Comparison of ENCODE assay signal across 2 cellular contexts in genomic region chr6:32974541-32975308, GRCh38.
TF ChIP-seq lines count a peak whose summit lies in the region.

No MANE protein-coding gene starts in this region.

TF ChIP-seq in HEK293T, 16 proteins besides CTCF, POLR2A, EP300 and RAD21:
- TF ChIP-seq ZNF384 (IDR thresholded peaks at IDR 0.05) (no peak), BHLHE40 (IDR thresholded peaks at IDR 0.05; ENCODE audit: borderline replicate concordance) (no peak), TARDBP (IDR thresholded peaks at IDR 0.05) (0 out of 2 replicates have a peak, but pooled peaks have one; percentile 14)

TF ChIP-seq in K562, 482 proteins besides CTCF, POLR2A, EP300 and RAD21:
- TF ChIP-seq AFF4 (CRISPR knock-in tag; IDR thresholded peaks at IDR 0.05) (peak; percentile 37; the same call in 1 of the 2 replicates), KAT7 (CRISPR knock-in tag; IDR thresholded peaks at IDR 0.05; ENCODE audit: borderline replicate concordance) (0 out of 2 replicates have a peak, but pooled peaks have one; percentile 76), RBFOX2 (IDR thresholded peaks at IDR 0.05; ENCODE audit: low read depth, low read length) (peak; percentile 77), POLR2AphosphoS5 (IDR thresholded peaks at IDR 0.05; ENCODE audit: control insufficient read depth, insufficient read depth, low read depth, low read length) (peak; percentile 22; the same call in 1 of the 2 replicates), HDGF (IDR thresholded peaks at IDR 0.05) (no peak), ZNF764 (CRISPR knock-in tag; IDR thresholded peaks at IDR 0.05; ENCODE audit: low read depth) (no peak), EGR1 (conservative IDR thresholded peaks at IDR 0.05) (peak; percentile 23; the same call in 1 of the 2 replicates), ETV6 (IDR thresholded peaks at IDR 0.05; ENCODE audit: borderline replicate concordance in 1 of 2, low read depth in 2 of 2, low read length in 1 of 2) (no peak), ETV6 (CRISPR knock-in tag; IDR thresholded peaks at IDR 0.05; ENCODE audit: borderline replicate concordance) (0 out of 2 replicates have a peak, but pooled peaks have one; percentile 21), SAP30 (IDR thresholded peaks at IDR 0.05; ENCODE audit: borderline replicate concordance, insufficient read depth, low read depth, low read length, poor library complexity, severe bottlenecking) (peak; percentile 47), ZZZ3 (IDR thresholded peaks at IDR 0.05) (no peak), POLR2G (IDR thresholded peaks at IDR 0.05; ENCODE audit: low read depth, low read length) (peak; percentile 5; the same call in 1 of the 2 replicates), SIN3A (IDR thresholded peaks at IDR 0.05; ENCODE audit: borderline replicate concordance in 2 of 2, control insufficient read depth in 1 of 2, low read depth in 2 of 2, low read length in 2 of 2) (peak in 1 of 2 experiments; percentile 11; a peak in 1 of 4 replicates), MEF2D (tag; conservative IDR thresholded peaks at IDR 0.05; ENCODE audit: low read depth) (no peak), GATA2 (CRISPR knock-in tag; IDR thresholded peaks at IDR 0.05) (no peak), POLR2AphosphoS2 (IDR thresholded peaks at IDR 0.05; ENCODE audit: low read length) (no peak), PHF8 (IDR thresholded peaks at IDR 0.05; ENCODE audit: borderline replicate concordance, low read length) (0 out of 2 replicates have a peak, but pooled peaks have one; percentile 7), PTBP1 (IDR thresholded peaks at IDR 0.05; ENCODE audit: low read depth, low read length) (no peak)
- TF ChIP-seq, protein P1, sequence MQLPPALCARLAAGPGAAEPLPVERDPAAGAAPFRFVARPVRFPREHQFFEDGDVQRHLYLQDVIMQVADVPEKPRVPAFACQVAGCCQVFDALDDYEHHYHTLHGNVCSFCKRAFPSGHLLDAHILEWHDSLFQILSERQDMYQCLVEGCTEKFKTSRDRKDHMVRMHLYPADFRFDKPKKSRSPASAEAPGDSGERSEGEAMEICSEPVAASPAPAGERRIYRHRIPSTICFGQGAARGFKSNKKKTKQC (CRISPR knock-in tag; IDR thresholded peaks at IDR 0.05), result 0 out of 2 replicates have a peak, but pooled peaks have one; percentile 20
- TF ChIP-seq, protein P2, sequence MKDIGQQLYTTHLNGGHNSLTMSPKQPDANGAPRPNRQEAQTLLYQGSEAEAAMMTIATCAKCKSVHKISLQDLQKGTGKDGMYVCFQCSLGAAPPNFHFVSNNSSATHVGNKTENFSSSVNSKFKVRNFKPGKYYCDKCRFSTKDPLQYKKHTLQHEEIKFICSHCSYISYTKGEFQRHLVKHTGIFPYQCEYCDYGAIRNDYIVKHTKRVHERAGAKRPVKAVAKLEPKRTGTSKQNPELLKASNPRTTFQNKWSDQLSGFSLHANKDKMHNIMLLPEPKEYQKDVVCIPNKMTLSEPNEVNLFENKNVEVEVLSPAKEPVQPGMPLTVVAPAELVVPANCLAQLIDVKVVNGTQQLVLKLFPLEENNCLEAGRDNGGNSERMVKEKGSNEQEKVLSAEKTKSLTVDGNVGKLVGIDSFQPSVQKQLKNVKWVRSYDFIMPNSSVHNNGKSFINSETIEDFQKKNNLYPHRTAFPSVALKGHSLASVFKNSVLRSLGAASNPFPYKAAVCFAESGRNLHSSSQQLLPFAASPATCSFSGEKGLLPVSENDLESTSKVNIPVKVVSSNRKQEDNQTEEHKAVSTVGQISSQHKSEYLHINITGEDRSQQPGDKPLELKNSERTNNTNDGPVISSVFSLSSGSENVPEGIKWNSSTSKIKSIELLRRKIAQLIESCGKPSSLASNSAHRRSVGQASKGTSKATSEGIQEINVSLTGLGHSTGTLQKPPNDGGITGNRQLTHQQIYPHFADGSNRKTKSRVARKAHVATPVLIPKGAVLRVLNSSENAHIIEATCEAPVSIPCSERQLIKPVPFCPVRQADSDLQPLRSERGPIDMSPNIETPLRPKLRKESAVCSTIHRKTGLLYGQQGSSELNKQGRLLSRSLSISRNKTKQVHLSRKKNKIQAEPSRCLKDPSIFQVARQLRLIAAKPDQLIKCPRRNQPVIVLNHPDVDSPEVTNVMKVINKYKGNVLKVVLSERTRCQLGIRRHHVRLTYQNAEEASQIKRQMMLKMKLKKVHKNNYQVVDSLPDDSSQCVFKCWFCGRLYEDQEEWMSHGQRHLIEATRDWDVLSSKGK (CRISPR knock-in tag; IDR thresholded peaks at IDR 0.05), result no peak
- TF ChIP-seq, protein P3, sequence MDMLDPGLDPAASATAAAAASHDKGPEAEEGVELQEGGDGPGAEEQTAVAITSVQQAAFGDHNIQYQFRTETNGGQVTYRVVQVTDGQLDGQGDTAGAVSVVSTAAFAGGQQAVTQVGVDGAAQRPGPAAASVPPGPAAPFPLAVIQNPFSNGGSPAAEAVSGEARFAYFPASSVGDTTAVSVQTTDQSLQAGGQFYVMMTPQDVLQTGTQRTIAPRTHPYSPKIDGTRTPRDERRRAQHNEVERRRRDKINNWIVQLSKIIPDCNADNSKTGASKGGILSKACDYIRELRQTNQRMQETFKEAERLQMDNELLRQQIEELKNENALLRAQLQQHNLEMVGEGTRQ (CRISPR knock-in tag; IDR thresholded peaks at IDR 0.05), result no peak
